ENCODE assay signal across 8 cellular contexts in the genomic region with DNA sequence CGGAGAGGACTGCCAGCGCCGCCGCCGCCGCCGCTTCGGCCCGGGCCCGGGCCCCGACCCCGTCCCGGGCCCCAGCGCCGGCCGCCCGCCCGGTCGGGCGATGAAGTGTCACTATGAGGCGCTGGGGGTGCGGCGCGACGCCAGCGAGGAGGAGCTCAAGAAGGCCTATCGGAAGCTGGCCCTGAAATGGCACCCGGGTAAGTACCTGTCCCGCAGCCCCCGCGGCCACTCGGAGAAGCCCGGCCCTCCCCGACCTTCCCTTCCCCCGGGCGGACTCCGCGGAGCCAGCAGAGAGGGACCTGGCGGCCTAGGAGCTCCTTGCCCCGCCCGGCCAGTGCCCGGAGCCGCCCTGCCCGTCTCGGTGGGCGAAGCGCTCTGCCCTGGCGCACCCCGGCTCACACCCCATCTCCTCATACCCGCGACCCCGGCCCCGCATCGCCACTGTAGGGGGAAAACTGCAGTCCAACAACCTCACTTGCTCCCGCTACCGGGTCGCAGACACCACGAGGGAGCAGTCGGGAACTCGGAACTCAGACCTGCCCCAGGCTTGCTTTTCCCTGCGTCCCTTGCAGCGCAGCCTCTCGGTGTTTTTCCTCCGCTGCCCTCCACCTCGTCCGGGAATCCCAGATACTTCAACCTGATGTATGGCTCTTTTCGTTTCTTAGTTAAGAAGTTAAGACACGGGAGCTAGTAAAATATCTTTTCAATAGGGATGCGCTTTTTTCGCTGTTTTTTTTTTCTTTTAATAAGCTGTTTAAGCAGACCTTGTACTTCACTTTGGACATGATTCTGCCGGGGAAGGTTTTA. TPM values are rescaled to one million over a fixed set of nuclear protein-coding genes. Genes with fewer than 3 reads are reported as not detected.
DNase-seq lines count a peak whose midpoint lies in the region; ATAC-seq and TF ChIP-seq lines count a peak whose summit lies in the region.

No MANE protein-coding gene starts in this region.

- H3K4me1 Mint-ChIP-seq in activated CD4-positive, alpha-beta T cell treated with anti-CD3 and anti-CD28 coated beads, Interleukin-2, amount 10 ng/mL, durations not matched to agents 24 days and 14 days: peaks cover 34% of the 10 kb centered on the region

- peak overlapping the region; percentile 96 for H3K4me3 ChIP-seq in BJ (ENCODE audit: low read depth, low read length)
- peak overlapping the region; percentile 96 for H3K4me3 ChIP-seq in coronary artery
- H3K4me3 ChIP-seq in left lung: peak overlapping the region; percentile 87 to 89

- POLR2A ChIA-PET in BJ (lab: Charles Lee): interaction anchor here (0.6 to 1.2 kb wide), 3 partner anchors 10 to 302 kb away, joined by 4 to 10 read pairs (median 5); partner anchors contain the start of genes BRIX1 and RAD1

- intact Hi-C loops in activated CD4-positive, alpha-beta T cell treated with anti-CD3 and anti-CD28 coated beads, Interleukin-2, amount 10 ng/mL, durations not matched to agents 24 days and 14 days (cut with micrococcal nuclease): loop anchor here (1.0 to 10.0 kb wide), 2 partner anchors 15 to 975 kb away; partner anchors contain the start of genes BRIX1 and RAD1
- intact Hi-C loops in left lung (cut with DNase I): no loop called here

- no peaks in the 10 kb centered on the region for H3K9me3 Mint-ChIP-seq in activated CD4-positive, alpha-beta T cell treated with anti-CD3 and anti-CD28 coated beads, Interleukin-2, amount 10 ng/mL, durations not matched to agents 24 days and 14 days

- H3K4me3 Mint-ChIP-seq in activated CD4-positive, alpha-beta T cell treated with anti-CD3 and anti-CD28 coated beads, Interleukin-2, amount 10 ng/mL, durations not matched to agents 24 days and 14 days: peak overlapping the region; percentile 99

- H3K36me3 ChIP-seq in BJ (ENCODE audit: control insufficient read depth, insufficient read depth, low read length): peaks cover 7% of the 10 kb centered on the region
- H3K36me3 ChIP-seq in left lung: peaks cover 0 to 28% of the 10 kb centered on the region in 2 donors

- H3K4me1 ChIP-seq in left lung: peaks cover 17 to 36% of the 10 kb centered on the region in 2 donors

- no peaks in the 10 kb centered on the region for H3K27me3 ChIP-seq in BJ (ENCODE audit: control insufficient read depth, insufficient read depth, low read length)
- no peaks in the 10 kb centered on the region for H3K27me3 ChIP-seq in left lung

- TF ChIP-seq CTCF in BJ (IDR thresholded peaks at IDR 0.05; ENCODE audit: insufficient read depth, low read depth, low read length) (no peak), coronary artery (IDR thresholded peaks at IDR 0.05) (no peak), left lung (IDR thresholded peaks at IDR 0.05) (no peak)

- H3K9me3 ChIP-seq in left lung: no peaks in the 10 kb centered on the region

- peak overlapping the region; percentile 97 for H3K27ac Mint-ChIP-seq in activated CD4-positive, alpha-beta T cell treated with anti-CD3 and anti-CD28 coated beads, Interleukin-2, amount 10 ng/mL, durations not matched to agents 24 days and 14 days

- peaks cover 40% of the 10 kb centered on the region for H3K36me3 Mint-ChIP-seq in activated CD4-positive, alpha-beta T cell treated with anti-CD3 and anti-CD28 coated beads, Interleukin-2, amount 10 ng/mL, durations not matched to agents 24 days and 14 days (ENCODE audit: low read depth)

- DNase-seq in BJ (ENCODE audit: low read depth) (no peak), GM19238 (ENCODE audit: insufficient read length, low spot score) (peak; percentile 74), NCI-H524 treated with DMSO at 0.1 percent for 48 hours (lab: John Stamatoyannopoulos, UW) (peak; percentile 42), coronary artery (ENCODE audit: low spot score) (peak; percentile 91), left lung (peak; percentile 92 to 96)
- peak; percentile 95 for DNase-seq in activated CD4-positive, alpha-beta T cell treated with anti-CD3 and anti-CD28 coated beads, Interleukin-2, amount 10 ng/mL, durations not matched to agents 24 days and 14 days
- DNase-seq in stimulated activated CD4-positive, alpha-beta T cell treated with anti-CD3 and anti-CD28 coated beads, Interleukin-2, amount 100 ng/mL, for 48 hours: peak; percentile 64 to 65

- CTCF ChIA-PET in BJ (lab: Yijun Ruan, JAX): interaction anchor here (1.2 to 1.7 kb wide), 4 partner anchors 10 to 17 kb away, joined by 4 to 8 read pairs (median 4); partner anchors contain the start of genes BRIX1 and RAD1

- H3K27me3 Mint-ChIP-seq in activated CD4-positive, alpha-beta T cell treated with anti-CD3 and anti-CD28 coated beads, Interleukin-2, amount 10 ng/mL, durations not matched to agents 24 days and 14 days: no peaks in the 10 kb centered on the region

- ATAC-seq in HG03378 (IDR thresholded peaks at IDR 0.05; ENCODE audit: unreplicated experiment) (peak; percentile 72), left lung (peak; percentile 80)

- H3K27ac ChIP-seq in coronary artery: peak overlapping the region; percentile 98
- H3K27ac ChIP-seq in left lung: peak overlapping the region; percentile 93 to 94

RNA-seq across cellular contexts. Expression of gene DNAJC21, which starts 0.6 kb away (rescaled TPM):
- 7.5 and 19.6 TPM in 2 replicates for polyA plus RNA-seq in BJ (2011; rRNA removed)
- 6.6 and 8.9 TPM in 2 replicates for polyA minus RNA-seq in BJ (2011; rRNA and poly(A)+ RNA removed)
- total RNA-seq in activated CD4-positive, alpha-beta T cell treated with anti-CD3 and anti-CD28 coated beads, Interleukin-2, amount 10 ng/mL, durations not matched to agents 24 days and 14 days: 69.0 and 69.6 TPM in 2 replicates
- total RNA-seq in left lung: 10 to 100 TPM; 45.8 to 48.5 TPM

RNA-seq across cellular contexts. Expression of gene BRIX1, which starts 14.4 kb away (rescaled TPM):
- polyA plus RNA-seq in BJ (2011; rRNA removed): 11.4 and 32.5 TPM in 2 replicates
- 7.4 and 8.6 TPM in 2 replicates for polyA minus RNA-seq in BJ (2011; rRNA and poly(A)+ RNA removed)
- 120 and 128 TPM in 2 replicates for total RNA-seq in activated CD4-positive, alpha-beta T cell treated with anti-CD3 and anti-CD28 coated beads, Interleukin-2, amount 10 ng/mL, durations not matched to agents 24 days and 14 days
- total RNA-seq in left lung: 10 to 100 TPM; 15.8 to 29.1 TPM

RNA-seq across cellular contexts. Expression of gene RAD1, which starts 14.6 kb away (rescaled TPM):
- 57.2 and 65.3 TPM in 2 replicates for polyA plus RNA-seq in BJ (2011; rRNA removed)
- polyA minus RNA-seq in BJ (2011; rRNA and poly(A)+ RNA removed): 36.1 and 43.5 TPM in 2 replicates
- 46.4 and 48.9 TPM in 2 replicates for total RNA-seq in activated CD4-positive, alpha-beta T cell treated with anti-CD3 and anti-CD28 coated beads, Interleukin-2, amount 10 ng/mL, durations not matched to agents 24 days and 14 days
- 10 to 100 TPM; 22.6 to 29.8 TPM for total RNA-seq in left lung
